ENCODE assay signal across 1 cellular context in genomic region chr4:99938243-99938753, GRCh38.
TF ChIP-seq lines count a peak whose summit lies in the region.

No MANE protein-coding gene starts in this region.

TF ChIP-seq in GM12878, 131 proteins besides CTCF, POLR2A, EP300 and RAD21:
- TF ChIP-seq CEBPB (IDR thresholded peaks at IDR 0.05; ENCODE audit: borderline replicate concordance in 1 of 2, low read depth in 2 of 2, low read length in 2 of 2) (no peak), MEF2B (IDR thresholded peaks at IDR 0.05; ENCODE audit: partially characterized antibody, poor library complexity, severe bottlenecking) (no peak), HDAC2 (IDR thresholded peaks at IDR 0.05) (no peak), JUNB (IDR thresholded peaks at IDR 0.05) (no peak), BCL3 (IDR thresholded peaks at IDR 0.05; ENCODE audit: borderline replicate concordance, insufficient read depth, low read depth, low read length, poor library complexity, severe bottlenecking) (no peak), NFYA (IDR thresholded peaks at IDR 0.05; ENCODE audit: borderline replicate concordance, low read depth, low read length) (no peak), SREBF2 (IDR thresholded peaks at IDR 0.05; ENCODE audit: low read length) (no peak), RB1 (IDR thresholded peaks at IDR 0.05; ENCODE audit: borderline replicate concordance) (no peak), NRF1 (conservative IDR thresholded peaks at IDR 0.05; ENCODE audit: low read depth, low read length) (no peak), SKIL (IDR thresholded peaks at IDR 0.05; ENCODE audit: low read depth, poor library complexity, severe bottlenecking) (no peak), RUNX3 (IDR thresholded peaks at IDR 0.05; ENCODE audit: low read length) (no peak), CBX3 (IDR thresholded peaks at IDR 0.05; ENCODE audit: borderline replicate concordance, low read depth) (no peak), SUPT20H (IDR thresholded peaks at IDR 0.05; ENCODE audit: borderline replicate concordance, control insufficient read depth, low read depth, low read length) (no peak), CEBPZ (IDR thresholded peaks at IDR 0.05; ENCODE audit: low read depth, low read length) (no peak), EED (IDR thresholded peaks at IDR 0.05; ENCODE audit: low read depth) (no peak), ZNF217 (IDR thresholded peaks at IDR 0.05) (no peak), JUND (IDR thresholded peaks at IDR 0.05; ENCODE audit: low read depth, low read length) (no peak)
- TF ChIP-seq, protein P1, sequence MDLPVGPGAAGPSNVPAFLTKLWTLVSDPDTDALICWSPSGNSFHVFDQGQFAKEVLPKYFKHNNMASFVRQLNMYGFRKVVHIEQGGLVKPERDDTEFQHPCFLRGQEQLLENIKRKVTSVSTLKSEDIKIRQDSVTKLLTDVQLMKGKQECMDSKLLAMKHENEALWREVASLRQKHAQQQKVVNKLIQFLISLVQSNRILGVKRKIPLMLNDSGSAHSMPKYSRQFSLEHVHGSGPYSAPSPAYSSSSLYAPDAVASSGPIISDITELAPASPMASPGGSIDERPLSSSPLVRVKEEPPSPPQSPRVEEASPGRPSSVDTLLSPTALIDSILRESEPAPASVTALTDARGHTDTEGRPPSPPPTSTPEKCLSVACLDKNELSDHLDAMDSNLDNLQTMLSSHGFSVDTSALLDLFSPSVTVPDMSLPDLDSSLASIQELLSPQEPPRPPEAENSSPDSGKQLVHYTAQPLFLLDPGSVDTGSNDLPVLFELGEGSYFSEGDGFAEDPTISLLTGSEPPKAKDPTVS (IDR thresholded peaks at IDR 0.05; ENCODE audit: low read depth, low read length) = no peak
- TF ChIP-seq, protein P2, sequence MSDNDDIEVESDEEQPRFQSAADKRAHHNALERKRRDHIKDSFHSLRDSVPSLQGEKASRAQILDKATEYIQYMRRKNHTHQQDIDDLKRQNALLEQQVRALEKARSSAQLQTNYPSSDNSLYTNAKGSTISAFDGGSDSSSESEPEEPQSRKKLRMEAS (IDR thresholded peaks at IDR 0.05; ENCODE audit: low read depth, low read length) = no peak
- TF ChIP-seq, protein P3, sequence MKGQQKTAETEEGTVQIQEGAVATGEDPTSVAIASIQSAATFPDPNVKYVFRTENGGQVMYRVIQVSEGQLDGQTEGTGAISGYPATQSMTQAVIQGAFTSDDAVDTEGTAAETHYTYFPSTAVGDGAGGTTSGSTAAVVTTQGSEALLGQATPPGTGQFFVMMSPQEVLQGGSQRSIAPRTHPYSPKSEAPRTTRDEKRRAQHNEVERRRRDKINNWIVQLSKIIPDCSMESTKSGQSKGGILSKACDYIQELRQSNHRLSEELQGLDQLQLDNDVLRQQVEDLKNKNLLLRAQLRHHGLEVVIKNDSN (IDR thresholded peaks at IDR 0.05; ENCODE audit: borderline replicate concordance, extremely low read length, insufficient read depth, low read depth, low read length) = no peak
